12 cellular contexts compared by ENCODE assay signal in genomic region chr2:127217470-127218325, GRCh38. TPM values are rescaled to one million over a fixed set of nuclear protein-coding genes. Genes with fewer than 3 reads are reported as not detected.
A peak's percentile ranks its signal among the peaks of the same experiment; 100 is the strongest.
DNase-seq lines count a peak whose midpoint lies in the region; ATAC-seq and TF ChIP-seq lines count a peak whose summit lies in the region.
"Had no signal": no experiment of that assay in that cellular context is flagged by ENCODE, and none has a peak within 500 bp of the region (broad histone marks: within the 10 kb centered on the region; RNA-seq: fewer than 3 reads in every experiment).

No MANE protein-coding gene starts in this region.

- TF ChIP-seq CTCF in neural crest cell (conservative IDR thresholded peaks at IDR 0.05): no peak

- H3K36me3 Mint-ChIP-seq in neural crest cell (ENCODE audit: low read depth): peaks cover 7% of the 10 kb centered on the region

- H3K27me3 Mint-ChIP-seq in neural crest cell (ENCODE audit: low read depth): peaks cover 8% of the 10 kb centered on the region

- H3K9me3 Mint-ChIP-seq in neural crest cell: peaks cover under 1% of the 10 kb centered on the region

- peak overlapping the region; percentile 94 for H3K4me3 Mint-ChIP-seq in neural crest cell

- ATAC-seq in GM21390 (IDR thresholded peaks at IDR 0.05; ENCODE audit: unreplicated experiment): no peak
- ATAC-seq: gastroesophageal sphincter had no signal

- H3K4me1 Mint-ChIP-seq in neural crest cell: peaks cover 22% of the 10 kb centered on the region

- DNase-seq in Daoy (ENCODE audit: low read depth) (peak; percentile 96), LoVo (ENCODE audit: low spot score) (peak; percentile 58), dedifferentiated amniotic fluid mesenchymal stem cell (ENCODE audit: extremely low spot score) (peak; percentile 91), neural crest cell (ENCODE audit: low read depth, low spot score) (no peak), NCI-H2227 (lab: John Stamatoyannopoulos, UW; ENCODE audit: unreplicated experiment) (no peak), NCI-H446 (lab: John Stamatoyannopoulos, UW) (no peak), OCI-M1 (lab: John Stamatoyannopoulos, UW) (no peak)
- DNase-seq: adrenal gland, occipital lobe, T-helper 9 cell had no signal

- no peak overlapping the region for H3K27ac Mint-ChIP-seq in neural crest cell (ENCODE audit: unreplicated experiment)

RNA-seq across cellular contexts. Expression of gene CYP27C1, which starts 2.4 kb away (rescaled TPM):
- total RNA-seq in Daoy (2014; rRNA removed; shearing (Covaris generic)): 0.34 and 0.83 TPM in 2 replicates
- total RNA-seq in neural crest cell: 10.1 and 10.2 TPM in 2 replicates

Comparison
In these comparisons a context has a peak if more than half of its experiments do, and no peak if none do; other contexts are left out.
1. DNase-seq: peak in Daoy (single experiment), LoVo (single experiment) and dedifferentiated amniotic fluid mesenchymal stem cell (single experiment); none in neural crest cell (single experiment), NCI-H2227 (single experiment), NCI-H446 (0 of 2) and OCI-M1 (single experiment).